Comparison of ENCODE assay signal across 14 cellular contexts in the genomic region with DNA sequence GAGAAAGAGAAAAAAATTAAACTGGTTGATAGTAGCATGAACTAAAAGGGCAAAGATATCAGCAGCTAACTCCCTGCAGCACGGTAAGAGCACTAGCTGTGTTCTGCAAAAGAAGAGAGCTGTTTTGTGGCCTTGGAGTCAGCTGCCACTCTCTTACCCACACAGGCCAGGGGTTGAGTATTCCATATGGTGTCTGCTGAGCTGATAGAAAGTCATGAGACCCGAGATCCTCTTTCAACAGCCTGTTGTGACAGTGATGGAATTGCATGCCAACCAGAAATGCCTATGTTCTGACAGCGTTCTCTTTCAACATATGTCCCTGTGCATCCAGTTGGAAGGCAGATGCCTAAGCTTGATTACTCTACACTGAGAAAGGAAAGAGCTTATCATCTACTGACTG. TPM values are rescaled to one million over a fixed set of nuclear protein-coding genes. Genes with fewer than 3 reads are reported as not detected.
A peak's percentile ranks its signal among the peaks of the same experiment; 100 is the strongest.
DNase-seq lines count a peak whose midpoint lies in the region; ATAC-seq, FAIRE-seq and TF ChIP-seq lines count a peak whose summit lies in the region.
"Had no signal": no experiment of that assay in that cellular context is flagged by ENCODE, and none has a peak within 500 bp of the region (broad histone marks: within the 10 kb centered on the region; RNA-seq: fewer than 3 reads in every experiment).

No MANE protein-coding gene starts in this region.

- WGBS in SK-N-SH (ENCODE audit: low lambda C conversion rate): 23% methylated on average over 3 of the region's 3 CpGs

- H3K4me1 Mint-ChIP-seq in activated naive CD4-positive, alpha-beta T cell treated with anti-CD3 and anti-CD28 coated beads, Interleukin-2, amount 10 ng/mL, durations not matched to agents 7 days and 5 days: no peaks in the 10 kb centered on the region
- no peaks in the 10 kb centered on the region for H3K4me1 Mint-ChIP-seq in CD4-positive, alpha-beta memory T cell
- H3K4me1 Mint-ChIP-seq: activated CD8-positive, alpha-beta memory T cell treated with anti-CD3 and anti-CD28 coated beads, Interleukin-2, amount 10 ng/mL, durations not matched to agents 7 days and 5 days; central memory CD8-positive, alpha-beta T cell; stimulated activated naive B cell treated with anti-CD40 and anti-IgM and Interleukin-4, amounts not matched to agents 10 μg/mL and 1 μg/mL and 100 μg/mL, for 72 hours had no signal

- H3K27me3 Mint-ChIP-seq in activated naive CD4-positive, alpha-beta T cell treated with anti-CD3 and anti-CD28 coated beads, Interleukin-2, amount 10 ng/mL, durations not matched to agents 7 days and 5 days: no peaks in the 10 kb centered on the region
- peaks cover 0 to 2% of the 10 kb centered on the region in 2 donors for H3K27me3 Mint-ChIP-seq in CD4-positive, alpha-beta memory T cell
- H3K27me3 Mint-ChIP-seq: central memory CD8-positive, alpha-beta T cell; stimulated activated naive B cell treated with anti-CD40 and anti-IgM and Interleukin-4, amounts not matched to agents 10 μg/mL and 1 μg/mL and 100 μg/mL, for 72 hours had no signal

- H3K9me3 ChIP-seq in SK-N-SH (no peaks in the 10 kb centered on the region), ascending aorta (no peaks in the 10 kb centered on the region), left ventricle myocardium inferior (replicated peaks) (no peaks in the 10 kb centered on the region), upper lobe of right lung (no peaks in the 10 kb centered on the region)
- no peaks in the 10 kb centered on the region for H3K9me3 ChIP-seq in CD4-positive, alpha-beta memory T cell (ENCODE audit: control insufficient read depth in 1 of 2, low read length in 2 of 2)
- H3K9me3 ChIP-seq: sigmoid colon had no signal

- TF ChIP-seq CTCF in SK-N-SH (IDR thresholded peaks at IDR 0.05) (no peak), ascending aorta (IDR thresholded peaks at IDR 0.05) (no peak), left ventricle myocardium inferior (IDR thresholded peaks at IDR 0.05; ENCODE audit: borderline replicate concordance) (no peak), upper lobe of right lung (IDR thresholded peaks at IDR 0.05) (no peak)

- no peaks in the 10 kb centered on the region for H3K36me3 ChIP-seq in SK-N-SH (replicated peaks in 1 of 2; ENCODE audit: control insufficient read depth in 1 of 2, insufficient read depth in 2 of 2, low read length in 1 of 2)
- peaks cover 0 to 4% of the 10 kb centered on the region in 2 donors for H3K36me3 ChIP-seq in ascending aorta
- peaks cover 18% of the 10 kb centered on the region for H3K36me3 ChIP-seq in left ventricle myocardium inferior
- H3K36me3 ChIP-seq in upper lobe of right lung: no peaks in the 10 kb centered on the region
- H3K36me3 ChIP-seq in CD4-positive, alpha-beta memory T cell (ENCODE audit: insufficient read depth, low read length): no peaks in the 10 kb centered on the region
- H3K36me3 ChIP-seq: sigmoid colon had no signal

- CTCF ChIA-PET in SK-N-SH (lab: Yijun Ruan, JAX): interaction anchor here (0.6 to 1.4 kb wide), 2 partner anchors 9 to 832 kb away, joined by 3 read pairs; no protein-coding TSS in a partner anchor
- CTCF ChIA-PET in activated naive CD4-positive, alpha-beta T cell treated with anti-CD3 and anti-CD28 coated beads, Interleukin-2, amount 10 ng/mL, durations not matched to agents 7 days and 5 days (lab: Charles Lee): no interaction called here
- CTCF ChIA-PET in CD4-positive, alpha-beta memory T cell (lab: Charles Lee; ENCODE audit: partially characterized antibody): no interaction called here

- no peaks in the 10 kb centered on the region; a peak in 1 of 4 replicates for H3K4me1 ChIP-seq in SK-N-SH (ENCODE audit: control insufficient read depth in 1 of 2, insufficient read depth in 2 of 2, low read depth in 1 of 2, low read length in 1 of 2)
- H3K4me1 ChIP-seq in ascending aorta: peaks cover 3 to 21% of the 10 kb centered on the region in 2 donors
- peaks cover 64% of the 10 kb centered on the region for H3K4me1 ChIP-seq in left ventricle myocardium inferior
- no peaks in the 10 kb centered on the region for H3K4me1 ChIP-seq in upper lobe of right lung
- H3K4me1 ChIP-seq in CD4-positive, alpha-beta memory T cell (ENCODE audit: insufficient read depth, low read length): no peaks in the 10 kb centered on the region

- no peak overlapping the region; the same call in 1 of the 2 replicates for H2AFZ ChIP-seq in SK-N-SH (ENCODE audit: low read depth)

- POLR2A ChIA-PET in SK-N-SH (lab: Yijun Ruan, JAX): no interaction called here
- POLR2A ChIA-PET in CD4-positive, alpha-beta memory T cell (lab: Charles Lee; ENCODE audit: partially characterized antibody): no interaction called here

- no peaks in the 10 kb centered on the region for H4K20me1 ChIP-seq in SK-N-SH (ENCODE audit: insufficient read depth)

- H3K27ac ChIP-seq in SK-N-SH (ENCODE audit: low read depth in 2 of 2, low read length in 1 of 2) (no peak overlapping the region), ascending aorta (peak overlapping the region; percentile 44 to 74), left ventricle myocardium inferior (replicated peaks) (peak overlapping the region; percentile 88), upper lobe of right lung (no peak overlapping the region)
- no peak overlapping the region for H3K27ac ChIP-seq in CD4-positive, alpha-beta memory T cell (ENCODE audit: low read depth, low read length)

- H3K9ac ChIP-seq in SK-N-SH: no peak overlapping the region

- no peak for TF ChIP-seq RAD21 in SK-N-SH (IDR thresholded peaks at IDR 0.05; ENCODE audit: low read length)

- H3K9me2 ChIP-seq in SK-N-SH: no peaks in the 10 kb centered on the region

- no peaks in the 10 kb centered on the region for H3K36me3 Mint-ChIP-seq in activated naive CD4-positive, alpha-beta T cell treated with anti-CD3 and anti-CD28 coated beads, Interleukin-2, amount 10 ng/mL, durations not matched to agents 7 days and 5 days
- H3K36me3 Mint-ChIP-seq in CD4-positive, alpha-beta memory T cell: no peaks in the 10 kb centered on the region
- H3K36me3 Mint-ChIP-seq: activated CD8-positive, alpha-beta memory T cell treated with anti-CD3 and anti-CD28 coated beads, Interleukin-2, amount 10 ng/mL, durations not matched to agents 7 days and 5 days; stimulated activated naive B cell treated with anti-CD40 and anti-IgM and Interleukin-4, amounts not matched to agents 10 μg/mL and 1 μg/mL and 100 μg/mL, for 72 hours had no signal

- peaks cover 7% of the 10 kb centered on the region for H3F3A ChIP-seq in SK-N-SH (replicated peaks; ENCODE audit: insufficient read depth)

- no peaks in the 10 kb centered on the region for H3K79me2 ChIP-seq in SK-N-SH (ENCODE audit: insufficient read depth)

- ATAC-seq in SK-N-SH treated with all-trans-retinoic acid at 6 μM for 48 hours: no peak
- ATAC-seq in upper lobe of right lung: peak; percentile 83
- ATAC-seq: activated CD8-positive, alpha-beta memory T cell treated with anti-CD3 and anti-CD28 coated beads, Interleukin-2, amount 10 ng/mL, durations not matched to agents 7 days and 5 days; stimulated activated naive B cell treated with anti-CD40 and anti-IgM and Interleukin-4, amounts not matched to agents 10 μg/mL and 1 μg/mL and 100 μg/mL, for 72 hours had no signal

- intact Hi-C loops in ascending aorta (cut with DNase I) (loop anchor here (5.0 kb wide), 1 partner anchor 38 kb away; a partner anchor contains a TSS), left ventricle myocardium inferior (cut with micrococcal nuclease) (no loop called here), upper lobe of right lung (cut with DNase I) (no loop called here)
- intact Hi-C loops in CD4-positive, alpha-beta memory T cell (cut with micrococcal nuclease): no loop called here

- H3K27me3 ChIP-seq in SK-N-SH (ENCODE audit: insufficient read depth) (no peaks in the 10 kb centered on the region), ascending aorta (no peaks in the 10 kb centered on the region), left ventricle myocardium inferior (ENCODE audit: low read depth) (no peaks in the 10 kb centered on the region), upper lobe of right lung (no peaks in the 10 kb centered on the region)
- H3K27me3 ChIP-seq in CD4-positive, alpha-beta memory T cell (ENCODE audit: insufficient read depth, low read length): no peaks in the 10 kb centered on the region
- H3K27me3 ChIP-seq: sigmoid colon had no signal

- no peaks in the 10 kb centered on the region for H3K9me3 Mint-ChIP-seq in activated naive CD4-positive, alpha-beta T cell treated with anti-CD3 and anti-CD28 coated beads, Interleukin-2, amount 10 ng/mL, durations not matched to agents 7 days and 5 days
- H3K9me3 Mint-ChIP-seq in CD4-positive, alpha-beta memory T cell: peaks cover 0 to 2% (median 0%) of the 10 kb centered on the region in 8 donors
- H3K9me3 Mint-ChIP-seq: central memory CD8-positive, alpha-beta T cell had no signal

- H3K4me3 Mint-ChIP-seq in activated naive CD4-positive, alpha-beta T cell treated with anti-CD3 and anti-CD28 coated beads, Interleukin-2, amount 10 ng/mL, durations not matched to agents 7 days and 5 days: no peak overlapping the region
- H3K4me3 Mint-ChIP-seq in CD4-positive, alpha-beta memory T cell: no peak overlapping the region
- H3K4me3 Mint-ChIP-seq: activated CD8-positive, alpha-beta memory T cell treated with anti-CD3 and anti-CD28 coated beads, Interleukin-2, amount 10 ng/mL, durations not matched to agents 7 days and 5 days; central memory CD8-positive, alpha-beta T cell; stimulated activated naive B cell treated with anti-CD40 and anti-IgM and Interleukin-4, amounts not matched to agents 10 μg/mL and 1 μg/mL and 100 μg/mL, for 72 hours had no signal

- H3K4me3 ChIP-seq in SK-N-SH (ENCODE audit: low read depth in 2 of 2, low read length in 1 of 2): no peak overlapping the region
- no peak overlapping the region for H3K4me3 ChIP-seq in ascending aorta
- H3K4me3 ChIP-seq in left ventricle myocardium inferior: no peak overlapping the region
- H3K4me3 ChIP-seq in upper lobe of right lung: no peak overlapping the region
- no peak overlapping the region for H3K4me3 ChIP-seq in CD4-positive, alpha-beta memory T cell (ENCODE audit: low read length in 2 of 2)
- H3K4me3 ChIP-seq: sigmoid colon had no signal

- no peak for TF ChIP-seq EP300 in SK-N-SH (IDR thresholded peaks at IDR 0.05; ENCODE audit: borderline replicate concordance in 1 of 2, low read depth in 1 of 2, low read length in 1 of 2)

- no peak for DNase-seq in SK-N-SH
- no peak for DNase-seq in ascending aorta (ENCODE audit: low spot score in 2 of 2)
- no peak for DNase-seq in left ventricle myocardium inferior
- DNase-seq in upper lobe of right lung: no peak
- DNase-seq in activated naive CD4-positive, alpha-beta T cell treated with anti-CD3 and anti-CD28 coated beads, Interleukin-2, amount 10 ng/mL, durations not matched to agents 7 days and 5 days: no peak
- no peak for DNase-seq in CD4-positive, alpha-beta memory T cell
- DNase-seq in GM19239 (ENCODE audit: insufficient read length, low spot score): no peak
- DNase-seq: ACHN; activated CD8-positive, alpha-beta memory T cell treated with anti-CD3 and anti-CD28 coated beads, Interleukin-2, amount 10 ng/mL, durations not matched to agents 7 days and 5 days; NCI-H1092; sigmoid colon; stimulated activated naive B cell treated with anti-CD40 and anti-IgM and Interleukin-4, amounts not matched to agents 10 μg/mL and 1 μg/mL and 100 μg/mL, for 72 hours had no signal

- no peak overlapping the region for H3K4me2 ChIP-seq in SK-N-SH

- no peak for FAIRE-seq in GM19239 (lab: Jason Lieb, UNC)

- no peak overlapping the region for H3K27ac Mint-ChIP-seq in activated naive CD4-positive, alpha-beta T cell treated with anti-CD3 and anti-CD28 coated beads, Interleukin-2, amount 10 ng/mL, durations not matched to agents 7 days and 5 days
- no peak overlapping the region for H3K27ac Mint-ChIP-seq in CD4-positive, alpha-beta memory T cell
- H3K27ac Mint-ChIP-seq: activated CD8-positive, alpha-beta memory T cell treated with anti-CD3 and anti-CD28 coated beads, Interleukin-2, amount 10 ng/mL, durations not matched to agents 7 days and 5 days; stimulated activated naive B cell treated with anti-CD40 and anti-IgM and Interleukin-4, amounts not matched to agents 10 μg/mL and 1 μg/mL and 100 μg/mL, for 72 hours had no signal

RNA-seq across cellular contexts. Expression of a gene that starts 39.9 kb away (rescaled TPM):
- polyA plus RNA-seq in SK-N-SH (2012; rRNA removed): 0.08 and 0.13 TPM in 2 replicates
- 0.06 and 0.08 TPM in 2 replicates for polyA plus RNA-seq in SK-N-SH (2012; cell fraction: cytosol; rRNA removed)
- polyA plus RNA-seq in SK-N-SH (2012; cell fraction: nucleus; rRNA removed): 0.07 and 0.24 TPM in 2 replicates
- total RNA-seq in ascending aorta: 176 TPM
- total RNA-seq in left ventricle myocardium inferior: 38.4 TPM
- 37.4 TPM for total RNA-seq in upper lobe of right lung
- not detected for total RNA-seq in CD4-positive, alpha-beta memory T cell
- polyA plus RNA-seq in CD4-positive, alpha-beta memory T cell: not detected

Comparison
In these comparisons a context has a peak if more than half of its experiments do, and no peak if none do; other contexts are left out.
1. H3K27ac ChIP-seq: peak in ascending aorta (2 of 2) and left ventricle myocardium inferior (single experiment); none in SK-N-SH (0 of 2), upper lobe of right lung (single experiment) and CD4-positive, alpha-beta memory T cell (single experiment).
2. RNA of a gene that starts 39.9 kb away (total RNA-seq): 176 TPM in ascending aorta (single experiment), 38.4 TPM in left ventricle myocardium inferior (single experiment) and 37.4 TPM in upper lobe of right lung (single experiment); not detected in CD4-positive, alpha-beta memory T cell; every median in the first group is over 10 times any median in the second.